In the genomic region with DNA sequence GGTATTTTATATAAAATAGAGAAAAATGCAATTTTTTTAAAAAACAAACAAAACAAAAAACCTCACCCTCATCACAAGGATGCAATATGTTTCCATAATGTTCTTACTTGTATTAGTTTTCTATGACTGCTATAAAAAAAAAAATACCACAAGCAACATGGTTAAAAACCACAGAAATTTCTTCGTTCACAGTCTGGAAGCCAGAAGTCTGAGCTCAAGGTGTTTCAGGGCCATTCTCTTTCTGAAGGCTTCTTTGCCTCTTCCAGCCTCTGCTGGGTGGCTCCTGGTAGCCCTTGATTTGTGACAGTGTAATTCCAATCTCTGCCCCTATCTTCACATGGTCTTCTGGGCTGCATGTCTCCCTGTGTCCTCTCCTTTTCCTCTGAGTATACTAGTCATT, we compare ENCODE assay signal across 1 cellular context.
TF ChIP-seq lines count a peak whose summit lies in the region.

No MANE protein-coding gene starts in this region.

TF ChIP-seq in H1, 55 proteins besides CTCF, POLR2A, EP300 and RAD21:
- TF ChIP-seq, protein P1, sequence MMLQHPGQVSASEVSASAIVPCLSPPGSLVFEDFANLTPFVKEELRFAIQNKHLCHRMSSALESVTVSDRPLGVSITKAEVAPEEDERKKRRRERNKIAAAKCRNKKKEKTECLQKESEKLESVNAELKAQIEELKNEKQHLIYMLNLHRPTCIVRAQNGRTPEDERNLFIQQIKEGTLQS (IDR thresholded peaks at IDR 0.05; ENCODE audit: insufficient read depth, low read depth, low read length), result no peak
- no peak for TF ChIP-seq CBX8 (IDR thresholded peaks at IDR 0.05; ENCODE audit: borderline replicate concordance, low read depth, low read length)
- TF ChIP-seq, protein P2, sequence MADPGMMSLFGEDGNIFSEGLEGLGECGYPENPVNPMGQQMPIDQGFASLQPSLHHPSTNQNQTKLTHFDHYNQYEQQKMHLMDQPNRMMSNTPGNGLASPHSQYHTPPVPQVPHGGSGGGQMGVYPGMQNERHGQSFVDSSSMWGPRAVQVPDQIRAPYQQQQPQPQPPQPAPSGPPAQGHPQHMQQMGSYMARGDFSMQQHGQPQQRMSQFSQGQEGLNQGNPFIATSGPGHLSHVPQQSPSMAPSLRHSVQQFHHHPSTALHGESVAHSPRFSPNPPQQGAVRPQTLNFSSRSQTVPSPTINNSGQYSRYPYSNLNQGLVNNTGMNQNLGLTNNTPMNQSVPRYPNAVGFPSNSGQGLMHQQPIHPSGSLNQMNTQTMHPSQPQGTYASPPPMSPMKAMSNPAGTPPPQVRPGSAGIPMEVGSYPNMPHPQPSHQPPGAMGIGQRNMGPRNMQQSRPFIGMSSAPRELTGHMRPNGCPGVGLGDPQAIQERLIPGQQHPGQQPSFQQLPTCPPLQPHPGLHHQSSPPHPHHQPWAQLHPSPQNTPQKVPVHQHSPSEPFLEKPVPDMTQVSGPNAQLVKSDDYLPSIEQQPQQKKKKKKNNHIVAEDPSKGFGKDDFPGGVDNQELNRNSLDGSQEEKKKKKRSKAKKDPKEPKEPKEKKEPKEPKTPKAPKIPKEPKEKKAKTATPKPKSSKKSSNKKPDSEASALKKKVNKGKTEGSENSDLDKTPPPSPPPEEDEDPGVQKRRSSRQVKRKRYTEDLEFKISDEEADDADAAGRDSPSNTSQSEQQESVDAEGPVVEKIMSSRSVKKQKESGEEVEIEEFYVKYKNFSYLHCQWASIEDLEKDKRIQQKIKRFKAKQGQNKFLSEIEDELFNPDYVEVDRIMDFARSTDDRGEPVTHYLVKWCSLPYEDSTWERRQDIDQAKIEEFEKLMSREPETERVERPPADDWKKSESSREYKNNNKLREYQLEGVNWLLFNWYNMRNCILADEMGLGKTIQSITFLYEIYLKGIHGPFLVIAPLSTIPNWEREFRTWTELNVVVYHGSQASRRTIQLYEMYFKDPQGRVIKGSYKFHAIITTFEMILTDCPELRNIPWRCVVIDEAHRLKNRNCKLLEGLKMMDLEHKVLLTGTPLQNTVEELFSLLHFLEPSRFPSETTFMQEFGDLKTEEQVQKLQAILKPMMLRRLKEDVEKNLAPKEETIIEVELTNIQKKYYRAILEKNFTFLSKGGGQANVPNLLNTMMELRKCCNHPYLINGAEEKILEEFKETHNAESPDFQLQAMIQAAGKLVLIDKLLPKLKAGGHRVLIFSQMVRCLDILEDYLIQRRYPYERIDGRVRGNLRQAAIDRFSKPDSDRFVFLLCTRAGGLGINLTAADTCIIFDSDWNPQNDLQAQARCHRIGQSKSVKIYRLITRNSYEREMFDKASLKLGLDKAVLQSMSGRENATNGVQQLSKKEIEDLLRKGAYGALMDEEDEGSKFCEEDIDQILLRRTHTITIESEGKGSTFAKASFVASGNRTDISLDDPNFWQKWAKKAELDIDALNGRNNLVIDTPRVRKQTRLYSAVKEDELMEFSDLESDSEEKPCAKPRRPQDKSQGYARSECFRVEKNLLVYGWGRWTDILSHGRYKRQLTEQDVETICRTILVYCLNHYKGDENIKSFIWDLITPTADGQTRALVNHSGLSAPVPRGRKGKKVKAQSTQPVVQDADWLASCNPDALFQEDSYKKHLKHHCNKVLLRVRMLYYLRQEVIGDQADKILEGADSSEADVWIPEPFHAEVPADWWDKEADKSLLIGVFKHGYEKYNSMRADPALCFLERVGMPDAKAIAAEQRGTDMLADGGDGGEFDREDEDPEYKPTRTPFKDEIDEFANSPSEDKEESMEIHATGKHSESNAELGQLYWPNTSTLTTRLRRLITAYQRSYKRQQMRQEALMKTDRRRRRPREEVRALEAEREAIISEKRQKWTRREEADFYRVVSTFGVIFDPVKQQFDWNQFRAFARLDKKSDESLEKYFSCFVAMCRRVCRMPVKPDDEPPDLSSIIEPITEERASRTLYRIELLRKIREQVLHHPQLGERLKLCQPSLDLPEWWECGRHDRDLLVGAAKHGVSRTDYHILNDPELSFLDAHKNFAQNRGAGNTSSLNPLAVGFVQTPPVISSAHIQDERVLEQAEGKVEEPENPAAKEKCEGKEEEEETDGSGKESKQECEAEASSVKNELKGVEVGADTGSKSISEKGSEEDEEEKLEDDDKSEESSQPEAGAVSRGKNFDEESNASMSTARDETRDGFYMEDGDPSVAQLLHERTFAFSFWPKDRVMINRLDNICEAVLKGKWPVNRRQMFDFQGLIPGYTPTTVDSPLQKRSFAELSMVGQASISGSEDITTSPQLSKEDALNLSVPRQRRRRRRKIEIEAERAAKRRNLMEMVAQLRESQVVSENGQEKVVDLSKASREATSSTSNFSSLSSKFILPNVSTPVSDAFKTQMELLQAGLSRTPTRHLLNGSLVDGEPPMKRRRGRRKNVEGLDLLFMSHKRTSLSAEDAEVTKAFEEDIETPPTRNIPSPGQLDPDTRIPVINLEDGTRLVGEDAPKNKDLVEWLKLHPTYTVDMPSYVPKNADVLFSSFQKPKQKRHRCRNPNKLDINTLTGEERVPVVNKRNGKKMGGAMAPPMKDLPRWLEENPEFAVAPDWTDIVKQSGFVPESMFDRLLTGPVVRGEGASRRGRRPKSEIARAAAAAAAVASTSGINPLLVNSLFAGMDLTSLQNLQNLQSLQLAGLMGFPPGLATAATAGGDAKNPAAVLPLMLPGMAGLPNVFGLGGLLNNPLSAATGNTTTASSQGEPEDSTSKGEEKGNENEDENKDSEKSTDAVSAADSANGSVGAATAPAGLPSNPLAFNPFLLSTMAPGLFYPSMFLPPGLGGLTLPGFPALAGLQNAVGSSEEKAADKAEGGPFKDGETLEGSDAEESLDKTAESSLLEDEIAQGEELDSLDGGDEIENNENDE (IDR thresholded peaks at IDR 0.05; ENCODE audit: insufficient replicate concordance, low read length), result no peak
- no peak for TF ChIP-seq TAF7 (optimal IDR thresholded peaks at IDR 0.05; ENCODE audit: borderline replicate concordance, low read depth, low read length)
- no peak for TF ChIP-seq CHD1 (IDR thresholded peaks at IDR 0.05; ENCODE audit: low read depth, low read length)
- TF ChIP-seq CTBP2 (IDR thresholded peaks at IDR 0.05; ENCODE audit: borderline replicate concordance, insufficient read depth, insufficient read length, low read length), result no peak
- TF ChIP-seq TAF1 (IDR thresholded peaks at IDR 0.05; ENCODE audit: low read depth, low read length), result no peak
- TF ChIP-seq, protein P3, sequence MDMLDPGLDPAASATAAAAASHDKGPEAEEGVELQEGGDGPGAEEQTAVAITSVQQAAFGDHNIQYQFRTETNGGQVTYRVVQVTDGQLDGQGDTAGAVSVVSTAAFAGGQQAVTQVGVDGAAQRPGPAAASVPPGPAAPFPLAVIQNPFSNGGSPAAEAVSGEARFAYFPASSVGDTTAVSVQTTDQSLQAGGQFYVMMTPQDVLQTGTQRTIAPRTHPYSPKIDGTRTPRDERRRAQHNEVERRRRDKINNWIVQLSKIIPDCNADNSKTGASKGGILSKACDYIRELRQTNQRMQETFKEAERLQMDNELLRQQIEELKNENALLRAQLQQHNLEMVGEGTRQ (IDR thresholded peaks at IDR 0.05; ENCODE audit: low read length), result no peak
- TF ChIP-seq RXRA (IDR thresholded peaks at IDR 0.05; ENCODE audit: insufficient read depth, low read depth, low read length), result no peak
- no peak for TF ChIP-seq TEAD4 (IDR thresholded peaks at IDR 0.05; ENCODE audit: low read depth, low read length)
- TF ChIP-seq ASH2L (IDR thresholded peaks at IDR 0.05; ENCODE audit: low read length), result no peak
- TF ChIP-seq NANOG (IDR thresholded peaks at IDR 0.05; ENCODE audit: insufficient read depth, low read depth, low read length, poor library complexity, severe bottlenecking), result no peak
- TF ChIP-seq HDAC2 (IDR thresholded peaks at IDR 0.05; ENCODE audit: borderline replicate concordance in 1 of 2, low read depth in 2 of 2, low read length in 2 of 2), result no peak
- no peak for TF ChIP-seq JUND (IDR thresholded peaks at IDR 0.05; ENCODE audit: low read length)
- TF ChIP-seq HDAC6 (IDR thresholded peaks at IDR 0.05; ENCODE audit: low read depth, low read length), result no peak
- TF ChIP-seq YY1 (IDR thresholded peaks at IDR 0.05; ENCODE audit: low read depth, low read length), result no peak
TF ChIP-seq in H1: peak in this region for 0.
